ENCODE assay signal across 8 cellular contexts in the genomic region with DNA sequence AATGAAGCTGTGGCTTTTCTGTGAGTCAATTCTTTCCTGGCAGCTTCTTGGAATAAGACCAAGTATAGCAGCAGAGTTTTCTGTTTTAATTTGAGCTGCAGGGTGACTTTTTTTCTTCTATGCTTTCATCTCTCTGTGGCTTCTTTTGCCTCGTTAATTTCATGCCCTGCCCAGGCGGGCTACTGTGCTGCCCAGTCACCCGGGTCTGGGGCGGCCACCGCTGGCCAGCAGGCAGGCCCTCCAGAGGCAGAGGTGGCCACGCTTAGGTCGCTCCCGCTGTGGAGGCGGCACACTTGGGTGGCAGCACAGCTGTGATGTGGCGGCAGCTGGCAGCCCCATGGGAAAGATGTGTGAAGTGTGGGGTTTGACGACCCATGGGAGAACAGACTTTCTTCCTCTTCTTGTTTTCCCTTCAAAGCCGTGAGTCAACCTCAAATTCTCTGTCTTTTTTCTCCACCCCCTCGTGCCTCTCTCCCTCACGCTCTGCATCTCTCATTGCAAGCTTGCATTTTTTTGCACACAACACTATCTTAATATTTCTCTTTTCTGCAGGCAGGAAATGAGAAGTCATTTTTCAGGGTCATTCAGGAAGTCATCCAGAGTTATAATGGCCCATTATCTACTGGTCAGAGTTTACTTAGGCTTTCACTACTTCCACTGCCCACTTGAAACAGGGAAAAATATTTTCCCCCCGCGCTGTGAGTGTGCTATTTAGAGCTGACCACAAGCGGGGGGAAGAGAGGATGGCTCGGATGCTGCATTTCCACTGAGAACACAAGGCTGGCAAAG.
A peak's percentile ranks its signal among the peaks of the same experiment; 100 is the strongest.
DNase-seq lines count a peak whose midpoint lies in the region; ATAC-seq and TF ChIP-seq lines count a peak whose summit lies in the region.

No MANE protein-coding gene starts in this region.

- no peak for DNase-seq in right atrium auricular region (ENCODE audit: low spot score)
- no peak for DNase-seq in effector memory CD4-positive, alpha-beta T cell
- no peak for DNase-seq in activated CD4-positive, alpha-beta T cell treated with anti-CD3 and anti-CD28 coated beads, Interleukin-2, amount 10 ng/mL, durations not matched to agents 7 days and 5 days

- H3K27me3 ChIP-seq in DOHH2 (ENCODE audit: control insufficient read depth, low read length) (no peaks in the 10 kb centered on the region), right atrium auricular region (no peaks in the 10 kb centered on the region), subcutaneous abdominal adipose tissue (ENCODE audit: control insufficient read depth in 5 of 5, insufficient read depth in 4 of 5, low read length in 5 of 5) (no peaks in the 10 kb centered on the region)
- no peaks in the 10 kb centered on the region for H3K27me3 ChIP-seq in effector memory CD4-positive, alpha-beta T cell (replicated peaks; ENCODE audit: control insufficient read depth, insufficient read depth, low read length, poor library complexity, severe bottlenecking)

- POLR2A ChIA-PET in activated CD4-positive, alpha-beta T cell treated with anti-CD3 and anti-CD28 coated beads, Interleukin-2, amount 10 ng/mL, durations not matched to agents 7 days and 5 days (lab: Charles Lee) = no interaction called here

- TF ChIP-seq CTCF in DOHH2 (IDR thresholded peaks at IDR 0.05; ENCODE audit: low read depth, low read length, poor library complexity, severe bottlenecking) (no peak), right atrium auricular region (IDR thresholded peaks at IDR 0.05) (no peak)

- peaks cover 11% of the 10 kb centered on the region for H3K4me1 Mint-ChIP-seq in activated T-helper 17 cell treated with anti-CD3 and anti-CD28 coated beads, Interleukin-2, amount 50 U/mL, for 72 hours
- H3K4me1 Mint-ChIP-seq in activated CD4-positive, alpha-beta T cell treated with anti-CD3 and anti-CD28 coated beads, Interleukin-2, amount 10 ng/mL, durations not matched to agents 7 days and 5 days = peaks cover 17% of the 10 kb centered on the region

- peak overlapping the region in 2 of 5 donors; percentile 7 to 10 for H3K9ac ChIP-seq in subcutaneous abdominal adipose tissue (ENCODE audit: low read length in 5 of 5)

- H3K36me3 Mint-ChIP-seq in activated T-helper 17 cell treated with anti-CD3 and anti-CD28 coated beads, Interleukin-2, amount 50 U/mL, for 72 hours (ENCODE audit: low read depth) = no peaks in the 10 kb centered on the region
- no peaks in the 10 kb centered on the region for H3K36me3 Mint-ChIP-seq in activated CD4-positive, alpha-beta T cell treated with anti-CD3 and anti-CD28 coated beads, Interleukin-2, amount 10 ng/mL, durations not matched to agents 7 days and 5 days (ENCODE audit: low read depth)

- ATAC-seq in GM19395 (IDR thresholded peaks at IDR 0.05; ENCODE audit: unreplicated experiment) = peak; percentile 76
- ATAC-seq in HG03432 (IDR thresholded peaks at IDR 0.05; ENCODE audit: unreplicated experiment) = peak; percentile 81
- peak; percentile 83 for ATAC-seq in activated T-helper 17 cell treated with anti-CD3 and anti-CD28 coated beads, Interleukin-2, amount 50 U/mL, for 72 hours (replicated peaks)

- H3K36me3 ChIP-seq in DOHH2 (ENCODE audit: control insufficient read depth, low read length) (no peaks in the 10 kb centered on the region), right atrium auricular region (no peaks in the 10 kb centered on the region), subcutaneous abdominal adipose tissue (ENCODE audit: control insufficient read depth in 5 of 5, insufficient read depth in 5 of 5, low read length in 5 of 5) (no peaks in the 10 kb centered on the region)
- no peaks in the 10 kb centered on the region for H3K36me3 ChIP-seq in effector memory CD4-positive, alpha-beta T cell (ENCODE audit: control insufficient read depth, insufficient read depth, low read length)

- H3K9me3 ChIP-seq in DOHH2 (ENCODE audit: control insufficient read depth, insufficient read depth, low read length) (no peaks in the 10 kb centered on the region), right atrium auricular region (no peaks in the 10 kb centered on the region), subcutaneous abdominal adipose tissue (ENCODE audit: control insufficient read depth in 5 of 5, low read length in 5 of 5) (no peaks in the 10 kb centered on the region)
- H3K9me3 ChIP-seq in effector memory CD4-positive, alpha-beta T cell (ENCODE audit: control insufficient read depth, low read length) = no peaks in the 10 kb centered on the region

- H3K4me1 ChIP-seq in DOHH2 (ENCODE audit: control insufficient read depth, low read length) (peaks cover 28% of the 10 kb centered on the region), right atrium auricular region (peaks cover 0 to 37% of the 10 kb centered on the region in 2 donors), subcutaneous abdominal adipose tissue (ENCODE audit: control insufficient read depth in 5 of 5, insufficient read depth in 5 of 5, low read length in 5 of 5) (peaks cover 6 to 41% (median 35%) of the 10 kb centered on the region in 5 donors)
- H3K4me1 ChIP-seq in effector memory CD4-positive, alpha-beta T cell (ENCODE audit: control insufficient read depth, insufficient read depth, low read length, poor library complexity, severe bottlenecking) = no peaks in the 10 kb centered on the region

- no peaks in the 10 kb centered on the region for H3K79me2 ChIP-seq in DOHH2 (ENCODE audit: control insufficient read depth, low read length)

- peak overlapping the region; percentile 54 for H3K4me2 ChIP-seq in DOHH2 (ENCODE audit: low read length)

- H3K4me3 ChIP-seq in DOHH2 (ENCODE audit: low read length) (0 out of 2 replicates have a peak overlapping the region, but pooled peaks have one; percentile 16), right atrium auricular region (peak overlapping the region in 1 of 2 donors; percentile 17), subcutaneous abdominal adipose tissue (ENCODE audit: low read depth in 1 of 5, low read length in 5 of 5) (no peak overlapping the region)
- no peak overlapping the region for H3K4me3 ChIP-seq in effector memory CD4-positive, alpha-beta T cell (ENCODE audit: insufficient read depth, low read depth, low read length, poor library complexity, severe bottlenecking)

- no peaks in the 10 kb centered on the region for H3K9me3 Mint-ChIP-seq in activated T-helper 17 cell treated with anti-CD3 and anti-CD28 coated beads, Interleukin-2, amount 50 U/mL, for 72 hours
- H3K9me3 Mint-ChIP-seq in activated CD4-positive, alpha-beta T cell treated with anti-CD3 and anti-CD28 coated beads, Interleukin-2, amount 10 ng/mL, durations not matched to agents 7 days and 5 days = no peaks in the 10 kb centered on the region

- H3K9me2 ChIP-seq in DOHH2 (replicated peaks; ENCODE audit: control insufficient read depth, low read length) = no peaks in the 10 kb centered on the region

- H3K4me3 Mint-ChIP-seq in activated T-helper 17 cell treated with anti-CD3 and anti-CD28 coated beads, Interleukin-2, amount 50 U/mL, for 72 hours = peak overlapping the region; percentile 56
- no peak overlapping the region for H3K4me3 Mint-ChIP-seq in activated CD4-positive, alpha-beta T cell treated with anti-CD3 and anti-CD28 coated beads, Interleukin-2, amount 10 ng/mL, durations not matched to agents 7 days and 5 days

- peaks cover 11% of the 10 kb centered on the region for H3K27me3 Mint-ChIP-seq in activated T-helper 17 cell treated with anti-CD3 and anti-CD28 coated beads, Interleukin-2, amount 50 U/mL, for 72 hours
- peaks cover 6% of the 10 kb centered on the region for H3K27me3 Mint-ChIP-seq in activated CD4-positive, alpha-beta T cell treated with anti-CD3 and anti-CD28 coated beads, Interleukin-2, amount 10 ng/mL, durations not matched to agents 7 days and 5 days

- H3F3A ChIP-seq in DOHH2 (ENCODE audit: control insufficient read depth, insufficient read depth) = no peaks in the 10 kb centered on the region

- peak overlapping the region; percentile 60 for H3K27ac Mint-ChIP-seq in activated T-helper 17 cell treated with anti-CD3 and anti-CD28 coated beads, Interleukin-2, amount 50 U/mL, for 72 hours
- no peak overlapping the region for H3K27ac Mint-ChIP-seq in activated CD4-positive, alpha-beta T cell treated with anti-CD3 and anti-CD28 coated beads, Interleukin-2, amount 10 ng/mL, durations not matched to agents 7 days and 5 days

- CTCF ChIA-PET in activated CD4-positive, alpha-beta T cell treated with anti-CD3 and anti-CD28 coated beads, Interleukin-2, amount 10 ng/mL, durations not matched to agents 7 days and 5 days (lab: Charles Lee) = interaction anchor here (0.5 kb wide), 1 partner anchor 1315 kb away, joined by 4 read pairs; no protein-coding TSS in a partner anchor

- no peaks in the 10 kb centered on the region for H4K20me1 ChIP-seq in DOHH2 (ENCODE audit: control insufficient read depth, insufficient read depth, low read depth, low read length)

- H3K27ac ChIP-seq in DOHH2 (ENCODE audit: low read depth, low read length) (peak overlapping the region; percentile 29; the same call in 1 of the 2 replicates), right atrium auricular region (peak overlapping the region; percentile 64 to 84), subcutaneous abdominal adipose tissue (ENCODE audit: low read depth, low read length) (peak overlapping the region; percentile 42)
- no peak overlapping the region for H3K27ac ChIP-seq in effector memory CD4-positive, alpha-beta T cell (ENCODE audit: insufficient read depth, low read length, poor library complexity, severe bottlenecking)
